15 cellular contexts compared by ENCODE assay signal in the genomic region with DNA sequence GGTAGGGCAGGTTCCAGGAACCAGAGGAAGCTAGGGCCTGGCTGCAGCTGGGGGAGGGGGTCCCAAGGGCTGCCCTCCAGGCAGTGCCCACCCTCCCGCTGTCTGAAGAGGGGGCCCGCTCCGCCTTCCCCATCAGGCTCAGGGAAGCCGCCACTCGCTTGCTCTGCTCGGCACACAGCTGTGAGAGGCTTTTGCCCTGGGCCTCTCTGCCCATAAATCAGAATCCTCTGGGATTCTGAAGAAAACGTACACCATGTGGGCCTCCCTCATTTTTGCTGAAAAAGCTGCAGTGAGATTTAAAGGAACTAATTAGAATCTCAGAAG. TPM values are rescaled to one million over a fixed set of nuclear protein-coding genes. Genes with fewer than 3 reads are reported as not detected.
A peak's percentile ranks its signal among the peaks of the same experiment; 100 is the strongest.
DNase-seq lines count a peak whose midpoint lies in the region; ATAC-seq and TF ChIP-seq lines count a peak whose summit lies in the region.
"Had no signal": no experiment of that assay in that cellular context is flagged by ENCODE, and none has a peak within 500 bp of the region (broad histone marks: within the 10 kb centered on the region; RNA-seq: fewer than 3 reads in every experiment).

No MANE protein-coding gene starts in this region.

- H3K79me2 ChIP-seq in GM23248 (ENCODE audit: insufficient read depth): no peaks in the 10 kb centered on the region

- ATAC-seq in lung (ENCODE audit: insufficient read depth, low FRiP score): peak; percentile 38
- ATAC-seq in GM18520 (IDR thresholded peaks at IDR 0.05; ENCODE audit: unreplicated experiment): no peak
- ATAC-seq: activated T-cell treated with anti-CD3 and anti-CD28 coated beads, Interleukin-2, amount 50 U/mL, for 72 hours had no signal

- in situ Hi-C loops in GM23248 (cut with MboI) (no loop called here), brain microvascular endothelial cell (cut with HindIII; ENCODE audit: low pct_ligation_motif_present, low sequenced_read_pairs) (no loop called here)

- H3K9me3 ChIP-seq in esophagus (ENCODE audit: control insufficient read depth in 2 of 2, insufficient read depth in 1 of 2, low read depth in 1 of 2, low read length in 1 of 2) (no peaks in the 10 kb centered on the region), lung (ENCODE audit: control insufficient read depth in 2 of 2, insufficient read depth in 1 of 2, low read length in 1 of 2) (no peaks in the 10 kb centered on the region), suprapubic skin (no peaks in the 10 kb centered on the region), GM23248 (ENCODE audit: low read depth) (no peaks in the 10 kb centered on the region)
- H3K9me3 ChIP-seq: ascending aorta, mucosa of descending colon had no signal

- H3K4me2 ChIP-seq in GM23248 (ENCODE audit: unreplicated experiment): no peak overlapping the region

- CTCF ChIA-PET in RWPE1 (lab: Yijun Ruan, JAX): interaction anchor here (0.9 to 1.3 kb wide), 3 partner anchors 17 to 93 kb away, joined by 3 to 4 read pairs (median 3); no protein-coding TSS in a partner anchor

- no peaks in the 10 kb centered on the region for H3F3A ChIP-seq in GM23248 (ENCODE audit: insufficient read depth)

- peaks cover 6 to 21% of the 10 kb centered on the region in 2 donors for H3K4me1 ChIP-seq in esophagus (ENCODE audit: control insufficient read depth in 2 of 2, insufficient read depth in 2 of 2, low read length in 1 of 2)
- H3K4me1 ChIP-seq in lung (ENCODE audit: control insufficient read depth in 2 of 2, insufficient read depth in 2 of 2, low read length in 2 of 2): peaks cover 0 to 5% of the 10 kb centered on the region in 2 donors
- H3K4me1 ChIP-seq in suprapubic skin: peaks cover 35% of the 10 kb centered on the region
- H3K4me1 ChIP-seq in GM23248 (ENCODE audit: insufficient read depth): no peaks in the 10 kb centered on the region
- H3K4me1 ChIP-seq: ascending aorta had no signal

- peaks cover 0 to 15% of the 10 kb centered on the region in 2 donors for H3K36me3 ChIP-seq in esophagus (ENCODE audit: control insufficient read depth in 2 of 2, insufficient read depth in 2 of 2, low read length in 1 of 2)
- H3K36me3 ChIP-seq in lung (ENCODE audit: control insufficient read depth in 2 of 2, insufficient read depth in 2 of 2, low read length in 2 of 2): no peaks in the 10 kb centered on the region
- no peaks in the 10 kb centered on the region for H3K36me3 ChIP-seq in suprapubic skin
- no peaks in the 10 kb centered on the region for H3K36me3 ChIP-seq in GM23248 (ENCODE audit: low read depth)
- no peaks in the 10 kb centered on the region for H3K36me3 ChIP-seq in brain microvascular endothelial cell (replicated peaks)
- H3K36me3 ChIP-seq: ascending aorta had no signal

- H3K27me3 ChIP-seq in esophagus (ENCODE audit: control insufficient read depth in 1 of 2, insufficient read depth in 2 of 2, low read length in 2 of 2) (no peaks in the 10 kb centered on the region), lung (ENCODE audit: control insufficient read depth, insufficient read depth) (no peaks in the 10 kb centered on the region), suprapubic skin (no peaks in the 10 kb centered on the region), GM23248 (replicated peaks; ENCODE audit: insufficient read depth) (no peaks in the 10 kb centered on the region), brain microvascular endothelial cell (replicated peaks) (no peaks in the 10 kb centered on the region)
- H3K27me3 ChIP-seq: ascending aorta had no signal

- H3K9me2 ChIP-seq in GM23248 (ENCODE audit: insufficient read depth): no peaks in the 10 kb centered on the region

- no peak for TF ChIP-seq POLR2A in suprapubic skin (IDR thresholded peaks at IDR 0.05)

- H2AFZ ChIP-seq in GM23248: no peak overlapping the region

- TF ChIP-seq CTCF in RWPE1 (conservative IDR thresholded peaks at IDR 0.05; ENCODE audit: low read depth) (no peak), lung (IDR thresholded peaks at IDR 0.05; ENCODE audit: control extremely low read depth, extremely low read depth) (no peak), suprapubic skin (IDR thresholded peaks at IDR 0.05) (no peak), brain microvascular endothelial cell (IDR thresholded peaks at IDR 0.05; ENCODE audit: low read depth, low read length, missing control alignments) (no peak)

- H3K27ac ChIP-seq in RWPE1: peak overlapping the region; percentile 54
- H3K27ac ChIP-seq in esophagus (ENCODE audit: low read depth in 2 of 2, low read length in 1 of 2): peak overlapping the region; percentile 94
- H3K27ac ChIP-seq in lung (ENCODE audit: low read depth in 1 of 2, low read length in 1 of 2): peak overlapping the region in 1 of 2 donors; percentile 83
- peak overlapping the region; percentile 75 for H3K27ac ChIP-seq in suprapubic skin
- H3K27ac ChIP-seq in GM23248: no peak overlapping the region
- H3K27ac ChIP-seq in brain microvascular endothelial cell: no peak overlapping the region
- H3K27ac ChIP-seq: ascending aorta had no signal

- DNase-seq in RWPE1 (ENCODE audit: low spot score) (no peak), lung (ENCODE audit: low spot score) (no peak), suprapubic skin (ENCODE audit: low spot score in 2 of 2) (no peak), GM23248 (no peak), brain microvascular endothelial cell (no peak)
- DNase-seq: activated naive CD4-positive, alpha-beta T cell treated with anti-CD3 and anti-CD28 coated beads, Interleukin-2, amount 50 U/mL, for 16 hours; activated T-cell treated with anti-CD3 and anti-CD28 coated beads, Interleukin-2, amount 50 U/mL, for 72 hours; AML-193; DND-41; NCI-H1694; NCI-H524 treated with DMSO at 0.1 percent for 48 hours had no signal

- H3K9ac ChIP-seq in GM23248: no peak overlapping the region

- H3K4me3 ChIP-seq in esophagus (ENCODE audit: low read depth in 1 of 2, low read length in 2 of 2): no peak overlapping the region
- H3K4me3 ChIP-seq in lung: no peak overlapping the region
- no peak overlapping the region for H3K4me3 ChIP-seq in suprapubic skin
- no peak overlapping the region for H3K4me3 ChIP-seq in GM23248
- H3K4me3 ChIP-seq in brain microvascular endothelial cell (ENCODE audit: low read depth, low read length): no peak overlapping the region
- H3K4me3 ChIP-seq: ascending aorta, mucosa of descending colon had no signal

- no peaks in the 10 kb centered on the region for H4K20me1 ChIP-seq in GM23248 (ENCODE audit: insufficient read depth)

- POLR2A ChIA-PET in RWPE1 (lab: Yijun Ruan, JAX; ENCODE audit: low non-redundant PET): no interaction called here

- WGBS in esophagus, 2 donors: 38 to 55% methylated on average over 7 of the region's 7 CpGs
- 56 to 72% methylated on average over 7 of the region's 7 CpGs for WGBS in lung, 2 donors
- WGBS in suprapubic skin: 44% methylated on average over 5 of the region's 7 CpGs
- WGBS in GM23248 (ENCODE audit: low coverage in 1 of 2, low lambda C conversion rate in 2 of 2, missing lambda C conversion rate in 2 of 2), 2 experiments: 71 to 73% methylated on average over 7 of the region's 7 CpGs

- TF ChIP-seq EP300 in suprapubic skin (IDR thresholded peaks at IDR 0.05): no peak

RNA-seq across cellular contexts. Expression of a gene that starts 28.1 kb away (rescaled TPM):
- polyA plus RNA-seq in esophagus (100 to 1,000 TPM; 239 to 334 TPM), lung (100 to 1,000 TPM in 1 of 2 donors, 10 to 100 TPM in 1; 94.1 to 113 TPM), GM23248 (2016; fragmentation: Nextera tagmentation; extraction: Ambion mirVana) (24.5 and 25.6 TPM in 2 replicates)
- total RNA-seq in lung (100 to 1,000 TPM; 232 to 234 TPM), suprapubic skin (100 to 1,000 TPM; 258 to 892 (median 636) TPM)
- total RNA-seq in GM23248 (2014; rRNA removed; shearing (Covaris generic)): 32.5 and 33.1 TPM in 2 replicates

Comparison
In these comparisons a context has a peak if more than half of its experiments do, and no peak if none do; other contexts are left out.
1. H3K27ac ChIP-seq: peak in RWPE1 (single experiment), esophagus (2 of 2) and suprapubic skin (single experiment); none in GM23248 (single experiment) and brain microvascular endothelial cell (single experiment).